Comparison of ENCODE assay signal across 15 cellular contexts in genomic region chr12:131852551-131853299, GRCh38. TPM values are rescaled to one million over a fixed set of nuclear protein-coding genes. Genes with fewer than 3 reads are reported as not detected.
A peak's percentile ranks its signal among the peaks of the same experiment; 100 is the strongest.
DNase-seq lines count a peak whose midpoint lies in the region; ATAC-seq and TF ChIP-seq lines count a peak whose summit lies in the region.
"Had no signal": no experiment of that assay in that cellular context is flagged by ENCODE, and none has a peak within 500 bp of the region (broad histone marks: within the 10 kb centered on the region; RNA-seq: fewer than 3 reads in every experiment).

No MANE protein-coding gene starts in this region.

- peak; percentile 26 for DNase-seq in activated naive CD8-positive, alpha-beta T cell treated with anti-CD3 and anti-CD28 coated beads, Interleukin-2, amount 10 ng/mL, durations not matched to agents 7 days and 5 days
- DNase-seq in activated naive CD8-positive, alpha-beta T cell treated with anti-CD3 and anti-CD28 coated beads for 36 hours: no peak
- DNase-seq in MG63 (peak; percentile 44), cerebellum (ENCODE audit: low spot score) (peak; percentile 87), mesothelial cell of epicardium (ENCODE audit: low spot score in 2 of 2, unreplicated experiment in 2 of 2) (no peak)
- peak; percentile 26 for DNase-seq in stimulated activated naive B cell treated with anti-CD40 and anti-IgM and Interleukin-4, amounts not matched to agents 10 μg/mL and 1 μg/mL and 100 μg/mL, for 72 hours
- no peak for DNase-seq in NK-92 treated with Interleukin-12 subunit alpha and Interleukin-12 subunit beta, amount 100 ng/mL, for 24 hours (lab: John Stamatoyannopoulos, UW)
- DNase-seq: ACHN; activated CD8-positive, alpha-beta memory T cell treated with anti-CD3 and anti-CD28 coated beads, Interleukin-2, amount 10 ng/mL, durations not matched to agents 7 days and 5 days; immature natural killer cell; NCI-H2107; right lobe of liver; transverse colon had no signal

- no peaks in the 10 kb centered on the region for H3K27me3 ChIP-seq in MG63
- H3K27me3 ChIP-seq: right lobe of liver had no signal

- no peaks in the 10 kb centered on the region for H3K36me3 ChIP-seq in MG63
- H3K36me3 ChIP-seq: right lobe of liver, transverse colon had no signal

- H3K4me3 Mint-ChIP-seq in activated naive CD8-positive, alpha-beta T cell treated with anti-CD3 and anti-CD28 coated beads, Interleukin-2, amount 10 ng/mL, durations not matched to agents 7 days and 5 days: no peak overlapping the region
- no peak overlapping the region for H3K4me3 Mint-ChIP-seq in activated naive CD8-positive, alpha-beta T cell treated with anti-CD3 and anti-CD28 coated beads for 36 hours
- no peak overlapping the region for H3K4me3 Mint-ChIP-seq in stimulated activated naive B cell treated with anti-CD40 and anti-IgM and Interleukin-4, amounts not matched to agents 10 μg/mL and 1 μg/mL and 100 μg/mL, for 72 hours
- no peak overlapping the region for H3K4me3 Mint-ChIP-seq in mesothelial cell of epicardium
- H3K4me3 Mint-ChIP-seq: activated CD8-positive, alpha-beta memory T cell treated with anti-CD3 and anti-CD28 coated beads, Interleukin-2, amount 10 ng/mL, durations not matched to agents 7 days and 5 days; immature natural killer cell had no signal

- peaks cover 3% of the 10 kb centered on the region for H3K27me3 Mint-ChIP-seq in activated naive CD8-positive, alpha-beta T cell treated with anti-CD3 and anti-CD28 coated beads, Interleukin-2, amount 10 ng/mL, durations not matched to agents 7 days and 5 days
- H3K27me3 Mint-ChIP-seq in activated naive CD8-positive, alpha-beta T cell treated with anti-CD3 and anti-CD28 coated beads for 36 hours: peaks cover 17% of the 10 kb centered on the region
- peaks cover 15 to 18% of the 10 kb centered on the region in 2 donors for H3K27me3 Mint-ChIP-seq in stimulated activated naive B cell treated with anti-CD40 and anti-IgM and Interleukin-4, amounts not matched to agents 10 μg/mL and 1 μg/mL and 100 μg/mL, for 72 hours
- peaks cover 5% of the 10 kb centered on the region for H3K27me3 Mint-ChIP-seq in mesothelial cell of epicardium (ENCODE audit: low read depth)
- H3K27me3 Mint-ChIP-seq: activated CD8-positive, alpha-beta memory T cell treated with anti-CD3 and anti-CD28 coated beads, Interleukin-2, amount 10 ng/mL, durations not matched to agents 7 days and 5 days had no signal

- H3K4me1 Mint-ChIP-seq in activated naive CD8-positive, alpha-beta T cell treated with anti-CD3 and anti-CD28 coated beads, Interleukin-2, amount 10 ng/mL, durations not matched to agents 7 days and 5 days: no peaks in the 10 kb centered on the region
- H3K4me1 Mint-ChIP-seq in activated naive CD8-positive, alpha-beta T cell treated with anti-CD3 and anti-CD28 coated beads for 36 hours: peaks cover 2% of the 10 kb centered on the region
- peaks cover 12 to 28% of the 10 kb centered on the region in 2 donors for H3K4me1 Mint-ChIP-seq in stimulated activated naive B cell treated with anti-CD40 and anti-IgM and Interleukin-4, amounts not matched to agents 10 μg/mL and 1 μg/mL and 100 μg/mL, for 72 hours
- no peaks in the 10 kb centered on the region for H3K4me1 Mint-ChIP-seq in mesothelial cell of epicardium
- H3K4me1 Mint-ChIP-seq: immature natural killer cell had no signal

- peak; percentile 11 for ATAC-seq in activated naive CD8-positive, alpha-beta T cell treated with anti-CD3 and anti-CD28 coated beads, Interleukin-2, amount 10 ng/mL, durations not matched to agents 7 days and 5 days (ENCODE audit: low read depth)
- peak; percentile 81 to 82 for ATAC-seq in stimulated activated naive B cell treated with anti-CD40 and anti-IgM and Interleukin-4, amounts not matched to agents 10 μg/mL and 1 μg/mL and 100 μg/mL, for 72 hours (replicated peaks)
- no peak for ATAC-seq in esophagus mucosa
- ATAC-seq: activated CD8-positive, alpha-beta memory T cell treated with anti-CD3 and anti-CD28 coated beads, Interleukin-2, amount 10 ng/mL, durations not matched to agents 7 days and 5 days had no signal

- H3K9me3 ChIP-seq in MG63: no peaks in the 10 kb centered on the region
- H3K9me3 ChIP-seq: right lobe of liver, transverse colon had no signal

- no peak overlapping the region for H3K27ac Mint-ChIP-seq in activated naive CD8-positive, alpha-beta T cell treated with anti-CD3 and anti-CD28 coated beads, Interleukin-2, amount 10 ng/mL, durations not matched to agents 7 days and 5 days
- H3K27ac Mint-ChIP-seq in activated naive CD8-positive, alpha-beta T cell treated with anti-CD3 and anti-CD28 coated beads for 36 hours: no peak overlapping the region
- peak overlapping the region; percentile 56 for H3K27ac Mint-ChIP-seq in stimulated activated naive B cell treated with anti-CD40 and anti-IgM and Interleukin-4, amounts not matched to agents 10 μg/mL and 1 μg/mL and 100 μg/mL, for 72 hours
- no peak overlapping the region for H3K27ac Mint-ChIP-seq in mesothelial cell of epicardium
- H3K27ac Mint-ChIP-seq: activated CD8-positive, alpha-beta memory T cell treated with anti-CD3 and anti-CD28 coated beads, Interleukin-2, amount 10 ng/mL, durations not matched to agents 7 days and 5 days; immature natural killer cell had no signal

- no peaks in the 10 kb centered on the region for H3K9me3 Mint-ChIP-seq in activated naive CD8-positive, alpha-beta T cell treated with anti-CD3 and anti-CD28 coated beads, Interleukin-2, amount 10 ng/mL, durations not matched to agents 7 days and 5 days
- no peaks in the 10 kb centered on the region for H3K9me3 Mint-ChIP-seq in activated naive CD8-positive, alpha-beta T cell treated with anti-CD3 and anti-CD28 coated beads for 36 hours
- H3K9me3 Mint-ChIP-seq in stimulated activated naive B cell treated with anti-CD40 and anti-IgM and Interleukin-4, amounts not matched to agents 10 μg/mL and 1 μg/mL and 100 μg/mL, for 72 hours: no peaks in the 10 kb centered on the region
- H3K9me3 Mint-ChIP-seq in mesothelial cell of epicardium: no peaks in the 10 kb centered on the region
- H3K9me3 Mint-ChIP-seq: immature natural killer cell had no signal

- POLR2A ChIA-PET in activated naive CD8-positive, alpha-beta T cell treated with anti-CD3 and anti-CD28 coated beads, Interleukin-2, amount 10 ng/mL, durations not matched to agents 7 days and 5 days (lab: Charles Lee): no interaction called here

- no peak for TF ChIP-seq CTCF in mesothelial cell of epicardium (IDR thresholded peaks at IDR 0.05; ENCODE audit: unreplicated experiment)

- no peaks in the 10 kb centered on the region for H3K36me3 Mint-ChIP-seq in activated naive CD8-positive, alpha-beta T cell treated with anti-CD3 and anti-CD28 coated beads, Interleukin-2, amount 10 ng/mL, durations not matched to agents 7 days and 5 days
- H3K36me3 Mint-ChIP-seq in activated naive CD8-positive, alpha-beta T cell treated with anti-CD3 and anti-CD28 coated beads for 36 hours: no peaks in the 10 kb centered on the region
- peaks cover 4 to 5% of the 10 kb centered on the region in 2 donors for H3K36me3 Mint-ChIP-seq in stimulated activated naive B cell treated with anti-CD40 and anti-IgM and Interleukin-4, amounts not matched to agents 10 μg/mL and 1 μg/mL and 100 μg/mL, for 72 hours
- no peaks in the 10 kb centered on the region for H3K36me3 Mint-ChIP-seq in mesothelial cell of epicardium
- H3K36me3 Mint-ChIP-seq: activated CD8-positive, alpha-beta memory T cell treated with anti-CD3 and anti-CD28 coated beads, Interleukin-2, amount 10 ng/mL, durations not matched to agents 7 days and 5 days had no signal

- H3K4me3 ChIP-seq in MG63: no peak overlapping the region
- H3K4me3 ChIP-seq: coronary artery, right lobe of liver, transverse colon had no signal

RNA-seq across cellular contexts. Expression of gene MMP17, which starts 24.5 kb away (rescaled TPM):
- total RNA-seq in activated naive CD8-positive, alpha-beta T cell treated with anti-CD3 and anti-CD28 coated beads, Interleukin-2, amount 10 ng/mL, durations not matched to agents 7 days and 5 days: under 1 TPM; 0.36 to 0.54 TPM
- under 1 TPM in 1 of 2 experiments, not detected in 1; 0.32 TPM for total RNA-seq in activated naive CD8-positive, alpha-beta T cell treated with anti-CD3 and anti-CD28 coated beads for 36 hours
- 10.4 and 10.8 TPM in 2 replicates for total RNA-seq in MG63 (2014; rRNA removed; shearing (Covaris generic); ENCODE audit: low replicate concordance)
- 15.3 TPM for total RNA-seq in cerebellum
- 2.2 TPM for total RNA-seq in esophagus mucosa
- 1.8 to 2.0 TPM (median 1.9 TPM) in 3 replicates for total RNA-seq in mesothelial cell of epicardium
- total RNA-seq: activated CD8-positive, alpha-beta memory T cell treated with anti-CD3 and anti-CD28 coated beads, Interleukin-2, amount 10 ng/mL, durations not matched to agents 7 days and 5 days had no signal

RNA-seq across cellular contexts. Expression of gene ULK1, which starts 41.7 kb away (rescaled TPM):
- 10 to 100 TPM; 32.6 to 33.2 TPM for total RNA-seq in activated naive CD8-positive, alpha-beta T cell treated with anti-CD3 and anti-CD28 coated beads, Interleukin-2, amount 10 ng/mL, durations not matched to agents 7 days and 5 days
- total RNA-seq in activated naive CD8-positive, alpha-beta T cell treated with anti-CD3 and anti-CD28 coated beads for 36 hours: 10 to 100 TPM; 11.4 to 12.5 TPM
- 7.6 and 8.1 TPM in 2 replicates for total RNA-seq in MG63 (2014; rRNA removed; shearing (Covaris generic); ENCODE audit: low replicate concordance)
- 16.2 TPM for total RNA-seq in cerebellum
- 12.8 TPM for total RNA-seq in esophagus mucosa
- total RNA-seq in mesothelial cell of epicardium: 88.8 to 104 TPM (median 93.0 TPM) in 3 replicates

Comparison
In these comparisons a context has a peak if more than half of its experiments do, and no peak if none do; other contexts are left out.
1. DNase-seq: peak in activated naive CD8-positive, alpha-beta T cell treated with anti-CD3 and anti-CD28 coated beads, Interleukin-2, amount 10 ng/mL, durations not matched to agents 7 days and 5 days (single experiment), MG63 (single experiment), cerebellum (single experiment) and stimulated activated naive B cell treated with anti-CD40 and anti-IgM and Interleukin-4, amounts not matched to agents 10 μg/mL and 1 μg/mL and 100 μg/mL, for 72 hours (single experiment); none in activated naive CD8-positive, alpha-beta T cell treated with anti-CD3 and anti-CD28 coated beads for 36 hours (single experiment), mesothelial cell of epicardium (0 of 2) and NK-92 treated with Interleukin-12 subunit alpha and Interleukin-12 subunit beta, amount 100 ng/mL, for 24 hours (single experiment).